Comparison of ENCODE assay signal across 1 cellular context in genomic region chr6:3037578-3038365, GRCh38.
TF ChIP-seq lines count a peak whose summit lies in the region.

No MANE protein-coding gene starts in this region.

TF ChIP-seq in H1, 55 proteins besides CTCF, POLR2A, EP300 and RAD21:
- TF ChIP-seq E2F6 (IDR thresholded peaks at IDR 0.05): no peak
- TF ChIP-seq CHD1 (IDR thresholded peaks at IDR 0.05; ENCODE audit: low read depth, low read length): no peak
